In genomic region chr13:102773441-102774209, GRCh38 we compare ENCODE assay signal across 8 cellular contexts. TPM values are rescaled to one million over a fixed set of nuclear protein-coding genes. Genes with fewer than 3 reads are reported as not detected.
DNase-seq lines count a peak whose midpoint lies in the region; ATAC-seq, FAIRE-seq and TF ChIP-seq lines count a peak whose summit lies in the region.

Gene TEX30, minus strand, starts transcription at chr13:102773786. Its CDS starts 3,760 bp downstream, at chr13:102770026.

- H3K36me3 ChIP-seq in keratinocyte (ENCODE audit: control insufficient read depth in 2 of 2, extremely low read depth in 1 of 2, insufficient read depth in 2 of 2, low read length in 2 of 2): no peaks in the 10 kb centered on the region

- peak; percentile 94 for ATAC-seq in GM18907 (IDR thresholded peaks at IDR 0.05; ENCODE audit: unreplicated experiment)
- ATAC-seq in HG03135 (IDR thresholded peaks at IDR 0.05; ENCODE audit: unreplicated experiment): peak; percentile 89

- peak within 1 kb of the TSS; percentile 70 for H3K27ac ChIP-seq in keratinocyte (ENCODE audit: control insufficient read depth, insufficient read depth, low read length)

- H3K79me2 ChIP-seq in keratinocyte (ENCODE audit: control insufficient read depth, insufficient read depth, low read length): peaks cover 10% of the 10 kb centered on the region

- H3K27me3 ChIP-seq in keratinocyte (ENCODE audit: control insufficient read depth, extremely low read depth, insufficient read depth, low read length): no peaks in the 10 kb centered on the region

- H4K20me1 ChIP-seq in keratinocyte (ENCODE audit: control insufficient read depth, extremely low read depth, insufficient read depth, low read length): no peaks in the 10 kb centered on the region

- H3K9ac ChIP-seq in keratinocyte (ENCODE audit: control insufficient read depth, extremely low read depth, insufficient read depth, low read length): peak within 1 kb of the TSS; percentile 86

- H3K4me1 ChIP-seq in keratinocyte (ENCODE audit: control insufficient read depth, extremely low read depth, insufficient read depth, low read length): peaks cover 7% of the 10 kb centered on the region

- H3K9me1 ChIP-seq in keratinocyte (ENCODE audit: control insufficient read depth, extremely low read depth, insufficient read depth, low read length): no peaks in the 10 kb centered on the region

- peak within 1 kb of the TSS; percentile 99 for H2AFZ ChIP-seq in keratinocyte (ENCODE audit: control insufficient read depth, low read length)

- H3K4me3 ChIP-seq in AG09309 (ENCODE audit: control insufficient read depth, low read depth, low read length): peak within 1 kb of the TSS; percentile 97
- peak within 1 kb of the TSS; percentile 88 to 94 (median 91) for H3K4me3 ChIP-seq in keratinocyte (ENCODE audit: control insufficient read depth in 2 of 3, extremely low read depth in 1 of 3, insufficient read depth in 2 of 3, low read depth in 1 of 3, low read length in 3 of 3)

- TF ChIP-seq CTCF in AG09309 (IDR thresholded peaks at IDR 0.05; ENCODE audit: control insufficient read depth, insufficient read depth, low read depth, low read length, missing control alignments) (no peak), keratinocyte (optimal IDR thresholded peaks at IDR 0.05 in 1 of 3, IDR thresholded peaks at IDR 0.05 in 1 of 3, conservative IDR thresholded peaks at IDR 0.05 in 1 of 3; ENCODE audit: extremely low read depth in 1 of 3, insufficient read depth in 2 of 3, low read length in 3 of 3) (no peak)

- peak; percentile 13 for DNase-seq in AG09309 (ENCODE audit: low read depth)
- DNase-seq in NCI-H2196 treated with DMSO at 0.1 percent for 48 hours (lab: John Stamatoyannopoulos, UW; ENCODE audit: unreplicated experiment): peak; percentile 20
- DNase-seq in activated CD4-positive, CD25-positive, alpha-beta regulatory T cell treated with anti-CD3 and anti-CD28 coated beads, Interleukin-2, amount 50 U/mL, for 72 hours: peak; percentile 92
- peak; percentile 73 for DNase-seq in cerebellar cortex (ENCODE audit: low spot score)
- no peak for DNase-seq in keratinocyte (ENCODE audit: low read depth, low spot score)
- peak; percentile 80 to 83 for DNase-seq in stimulated activated CD4-positive, alpha-beta T cell treated with anti-CD3 and anti-CD28 coated beads, Interleukin-15, amount 100 ng/mL, for 1 hour (ENCODE audit: low read depth in 1 of 2, low spot score in 1 of 2)

- dilution Hi-C loops in keratinocyte (cut with MboI; ENCODE audit: extremely low pct_ligation_motif_present, low sequenced_read_pairs): no loop called here

- H3K4me2 ChIP-seq in keratinocyte (ENCODE audit: control insufficient read depth, extremely low read depth, insufficient read depth, low read depth, low read length): peak within 1 kb of the TSS; percentile 89

- H3K9me3 ChIP-seq in keratinocyte (ENCODE audit: control insufficient read depth, low read depth, low read length): no peaks in the 10 kb centered on the region

- no peak for FAIRE-seq in keratinocyte (lab: Jason Lieb, UNC)

RNA-seq across cellular contexts. Expression of gene TEX30, which starts in this region (rescaled TPM):
- polyA plus RNA-seq in keratinocyte: 7.0 to 16.9 TPM (median 11.6 TPM) in 3 replicates
- 5.1 TPM for polyA plus RNA-seq in keratinocyte (2011; ENCODE audit: low read depth)
- 7.8 and 12.5 TPM in 2 replicates for polyA plus RNA-seq in keratinocyte (2011; cell fraction: cytosol; rRNA removed)
- polyA plus RNA-seq in keratinocyte (2011; cell fraction: nucleus; rRNA removed): 5.1 and 6.8 TPM in 2 replicates
- polyA plus RNA-seq in keratinocyte (2012; ENCODE audit: low replicate concordance): 8.7 and 11.2 TPM in 2 replicates
- polyA minus RNA-seq in keratinocyte: 0.62 to 3.9 TPM (median 1.6 TPM) in 3 replicates
- 2.3 TPM for polyA minus RNA-seq in keratinocyte (2011; cell fraction: cytosol; rRNA and poly(A)+ RNA removed)
- 0.53 and 0.78 TPM in 2 replicates for polyA minus RNA-seq in keratinocyte (2011; cell fraction: nucleus; rRNA and poly(A)+ RNA removed)
